In the genomic region with DNA sequence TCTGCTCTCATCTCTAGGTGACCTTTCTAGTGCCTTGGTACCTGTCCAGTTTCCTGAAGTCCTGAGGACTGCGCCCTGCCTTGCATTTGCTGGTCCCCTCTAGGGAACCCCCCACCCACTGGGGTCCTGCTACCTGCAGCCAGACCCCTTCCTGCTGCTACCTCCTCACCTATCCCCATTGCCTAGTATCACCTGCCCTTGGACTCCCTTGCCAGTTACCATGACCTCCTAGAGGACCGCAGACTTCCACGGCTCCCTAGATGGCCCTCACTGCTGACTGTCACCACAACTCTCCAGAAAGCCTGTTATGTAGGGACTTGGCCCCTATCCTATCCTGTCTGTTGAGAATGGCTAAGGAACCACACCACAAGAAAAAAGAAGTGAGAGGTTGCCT, we compare ENCODE assay signal across 20 cellular contexts.
DNase-seq lines count a peak whose midpoint lies in the region; ATAC-seq and TF ChIP-seq lines count a peak whose summit lies in the region.
"Had no signal": no experiment of that assay in that cellular context is flagged by ENCODE, and none has a peak within 500 bp of the region (broad histone marks: within the 10 kb centered on the region; RNA-seq: fewer than 3 reads in every experiment).

No MANE protein-coding gene starts in this region.

- no peak overlapping the region for H3K4me3 ChIP-seq in cardiac muscle cell
- no peak overlapping the region for H3K4me3 ChIP-seq in endodermal cell (ENCODE audit: low read length)
- no peak overlapping the region for H3K4me3 ChIP-seq in mucosa of rectum (ENCODE audit: low read length in 2 of 2)
- H3K4me3 ChIP-seq in upper lobe of right lung = no peak overlapping the region
- H3K4me3 ChIP-seq: dorsolateral prefrontal cortex, GM23338, K562 had no signal

- WGBS in endodermal cell (ENCODE audit: insufficient coverage in 1 of 2, insufficient read length in 1 of 2), 2 experiments = 98% methylated on average over 3 of the region's 3 CpGs; no CpG with 5 or more reads in 1 of the 2 experiments

- H3K4me3 Mint-ChIP-seq in endodermal cell = no peak overlapping the region
- no peak overlapping the region for H3K4me3 Mint-ChIP-seq in T-helper 2 cell treated with Interferon-gamma antibody and Interleukin-4, amounts not matched to agents 5 μg/mL and 100 μg/mL, for 36 hours
- H3K4me3 Mint-ChIP-seq: activated CD4-positive, alpha-beta T cell treated with anti-CD3 and anti-CD28 coated beads, Interleukin-2, amount 10 ng/mL, durations not matched to agents 7 days and 5 days; activated naive CD8-positive, alpha-beta T cell treated with anti-CD3 and anti-CD28 coated beads, Interleukin-2, amount 10 ng/mL, durations not matched to agents 7 days and 5 days; GM23338; neural crest cell had no signal

- no peaks in the 10 kb centered on the region for H3K9me3 ChIP-seq in cardiac muscle cell (ENCODE audit: low read depth)
- H3K9me3 ChIP-seq in endodermal cell (ENCODE audit: control insufficient read depth, low read length) = no peaks in the 10 kb centered on the region
- no peaks in the 10 kb centered on the region for H3K9me3 ChIP-seq in mucosa of rectum (ENCODE audit: control insufficient read depth in 2 of 2, low read length in 2 of 2)
- no peaks in the 10 kb centered on the region for H3K9me3 ChIP-seq in upper lobe of right lung
- H3K9me3 ChIP-seq: psoas muscle had no signal

- H3K27ac ChIP-seq in cardiac muscle cell = peak overlapping the region; percentile 65
- no peak overlapping the region for H3K27ac ChIP-seq in endodermal cell (ENCODE audit: low read depth, low read length)
- peak overlapping the region; percentile 83 to 86 for H3K27ac ChIP-seq in mucosa of rectum (ENCODE audit: low read depth in 2 of 2, low read length in 2 of 2)
- H3K27ac ChIP-seq in upper lobe of right lung = peak overlapping the region; percentile 6
- no peak overlapping the region for H3K27ac ChIP-seq in substantia nigra (ENCODE audit: low read depth, low read length, poor library complexity, severe bottlenecking)
- H3K27ac ChIP-seq: dorsolateral prefrontal cortex, epithelial cell of prostate had no signal

- H3K27me3 Mint-ChIP-seq in endodermal cell (ENCODE audit: insufficient read depth) = no peaks in the 10 kb centered on the region
- no peaks in the 10 kb centered on the region for H3K27me3 Mint-ChIP-seq in T-helper 2 cell treated with Interferon-gamma antibody and Interleukin-4, amounts not matched to agents 5 μg/mL and 100 μg/mL, for 36 hours (ENCODE audit: low read depth)

- H3K27ac Mint-ChIP-seq in endodermal cell = no peak overlapping the region
- no peak overlapping the region for H3K27ac Mint-ChIP-seq in T-helper 2 cell treated with Interferon-gamma antibody and Interleukin-4, amounts not matched to agents 5 μg/mL and 100 μg/mL, for 36 hours
- H3K27ac Mint-ChIP-seq: activated CD4-positive, alpha-beta T cell treated with anti-CD3 and anti-CD28 coated beads, Interleukin-2, amount 10 ng/mL, durations not matched to agents 7 days and 5 days; activated naive CD8-positive, alpha-beta T cell treated with anti-CD3 and anti-CD28 coated beads, Interleukin-2, amount 10 ng/mL, durations not matched to agents 7 days and 5 days; activated T-helper 2 cell treated with anti-CD3 and anti-CD28 coated beads, Interferon-gamma antibody, Interleukin-2, Interleukin-4, amounts not matched to agents 10 μg/mL and 5 μg/mL and 100 μg/mL, durations not matched to agents 14 hours and 24 hours and 36 hours; GM23338 had no signal

- peaks cover 6% of the 10 kb centered on the region for H3K4me1 Mint-ChIP-seq in endodermal cell
- no peaks in the 10 kb centered on the region for H3K4me1 Mint-ChIP-seq in T-helper 2 cell treated with Interferon-gamma antibody and Interleukin-4, amounts not matched to agents 5 μg/mL and 100 μg/mL, for 36 hours (ENCODE audit: low read depth)
- H3K4me1 Mint-ChIP-seq: activated CD4-positive, alpha-beta T cell treated with anti-CD3 and anti-CD28 coated beads, Interleukin-2, amount 10 ng/mL, durations not matched to agents 7 days and 5 days; activated naive CD8-positive, alpha-beta T cell treated with anti-CD3 and anti-CD28 coated beads, Interleukin-2, amount 10 ng/mL, durations not matched to agents 7 days and 5 days had no signal

- H3K9ac ChIP-seq in endodermal cell (ENCODE audit: extremely low read depth, low read length, poor library complexity, severe bottlenecking) (no peak overlapping the region), mucosa of rectum (ENCODE audit: low read depth in 1 of 2, low read length in 2 of 2) (peak overlapping the region in 1 of 2 donors; percentile 9)

- H3K36me3 Mint-ChIP-seq in endodermal cell (ENCODE audit: low read depth) = no peaks in the 10 kb centered on the region
- H3K36me3 Mint-ChIP-seq in T-helper 2 cell treated with Interferon-gamma antibody and Interleukin-4, amounts not matched to agents 5 μg/mL and 100 μg/mL, for 36 hours (ENCODE audit: low read depth) = no peaks in the 10 kb centered on the region
- H3K36me3 Mint-ChIP-seq: activated naive CD8-positive, alpha-beta T cell treated with anti-CD3 and anti-CD28 coated beads, Interleukin-2, amount 10 ng/mL, durations not matched to agents 7 days and 5 days had no signal

- H3K9me3 Mint-ChIP-seq in endodermal cell = peaks cover 42% of the 10 kb centered on the region
- H3K9me3 Mint-ChIP-seq in T-helper 2 cell treated with Interferon-gamma antibody and Interleukin-4, amounts not matched to agents 5 μg/mL and 100 μg/mL, for 36 hours = no peaks in the 10 kb centered on the region
- H3K9me3 Mint-ChIP-seq: activated CD4-positive, alpha-beta T cell treated with anti-CD3 and anti-CD28 coated beads, Interleukin-2, amount 10 ng/mL, durations not matched to agents 7 days and 5 days; activated naive CD8-positive, alpha-beta T cell treated with anti-CD3 and anti-CD28 coated beads, Interleukin-2, amount 10 ng/mL, durations not matched to agents 7 days and 5 days; activated T-helper 2 cell treated with anti-CD3 and anti-CD28 coated beads, Interferon-gamma antibody, Interleukin-2, Interleukin-4, amounts not matched to agents 10 μg/mL and 5 μg/mL and 100 μg/mL, durations not matched to agents 14 hours and 24 hours and 36 hours; GM23338 had no signal

- no peaks in the 10 kb centered on the region for H3K36me3 ChIP-seq in cardiac muscle cell
- H3K36me3 ChIP-seq in endodermal cell (ENCODE audit: control insufficient read depth, insufficient read depth, low read length) = no peaks in the 10 kb centered on the region
- H3K36me3 ChIP-seq in mucosa of rectum (ENCODE audit: control insufficient read depth in 2 of 2, insufficient read depth in 2 of 2, low read length in 2 of 2) = no peaks in the 10 kb centered on the region
- H3K36me3 ChIP-seq in upper lobe of right lung = no peaks in the 10 kb centered on the region

- no peak for TF ChIP-seq CTCF in cardiac muscle cell (IDR thresholded peaks at IDR 0.05; ENCODE audit: low read depth, low read length)
- TF ChIP-seq CTCF in endodermal cell (conservative IDR thresholded peaks at IDR 0.05) = no peak
- TF ChIP-seq CTCF in upper lobe of right lung (IDR thresholded peaks at IDR 0.05) = no peak

- ATAC-seq in Right ventricle myocardium inferior = no peak
- ATAC-seq in upper lobe of right lung = no peak
- ATAC-seq: GM23338, K562 had no signal

- no peak for DNase-seq in cardiac muscle cell (ENCODE audit: low read depth in 1 of 2, low spot score in 1 of 2)
- no peak for DNase-seq in Right ventricle myocardium inferior (ENCODE audit: missing footprints)
- peak; percentile 20 for DNase-seq in endodermal cell
- DNase-seq in upper lobe of right lung = no peak
- no peak for DNase-seq in T-helper 2 cell treated with Interferon-gamma antibody and Interleukin-4, amounts not matched to agents 5 μg/mL and 100 μg/mL, for 36 hours (ENCODE audit: low spot score)
- DNase-seq in NCI-H1092 treated with DMSO at 0.1 percent for 48 hours (lab: John Stamatoyannopoulos, UW) = no peak
- no peak for DNase-seq in substantia nigra (lab: John Stamatoyannopoulos, UW)
- DNase-seq: activated CD4-positive, alpha-beta T cell treated with anti-CD3 and anti-CD28 coated beads, Interleukin-2, amount 10 ng/mL, durations not matched to agents 7 days and 5 days; activated naive CD8-positive, alpha-beta T cell treated with anti-CD3 and anti-CD28 coated beads, Interleukin-2, amount 10 ng/mL, durations not matched to agents 7 days and 5 days; dorsolateral prefrontal cortex; NCI-H1694; NCI-H2171 treated with DMSO at 0.1 percent for 48 hours; NCI-H526 had no signal

- peaks cover 9% of the 10 kb centered on the region for H3K4me1 ChIP-seq in cardiac muscle cell (ENCODE audit: low read depth)
- peaks cover 3% of the 10 kb centered on the region for H3K4me1 ChIP-seq in endodermal cell (ENCODE audit: control insufficient read depth, insufficient read depth, low read length)
- peaks cover 24 to 25% of the 10 kb centered on the region in 2 donors for H3K4me1 ChIP-seq in mucosa of rectum (ENCODE audit: control insufficient read depth in 2 of 2, insufficient read depth in 2 of 2, low read length in 2 of 2)
- H3K4me1 ChIP-seq in upper lobe of right lung = no peaks in the 10 kb centered on the region

- intact Hi-C loops in Right ventricle myocardium inferior (cut with DNase I) = loop anchor here (5.0 to 10.0 kb wide), 3 partner anchors 63 to 168 kb away; a partner anchor contains a TSS
- intact Hi-C loops in upper lobe of right lung (cut with DNase I) = no loop called here

- H3K27me3 ChIP-seq in cardiac muscle cell = no peaks in the 10 kb centered on the region
- no peaks in the 10 kb centered on the region for H3K27me3 ChIP-seq in endodermal cell (ENCODE audit: control insufficient read depth, insufficient read depth, low read length, poor library complexity, severe bottlenecking)
- H3K27me3 ChIP-seq in mucosa of rectum (ENCODE audit: control insufficient read depth in 2 of 2, insufficient read depth in 2 of 2, low read length in 2 of 2) = peaks cover 3 to 16% of the 10 kb centered on the region in 2 donors
- H3K27me3 ChIP-seq in upper lobe of right lung = no peaks in the 10 kb centered on the region

Comparison
In these comparisons a context has a peak if more than half of its experiments do, and no peak if none do; other contexts are left out.
1. H3K27ac ChIP-seq: peak in cardiac muscle cell (single experiment), mucosa of rectum (2 of 2) and upper lobe of right lung (single experiment); none in endodermal cell (single experiment) and substantia nigra (single experiment).